Comparison of ENCODE assay signal across 4 cellular contexts in genomic region chr17:201257-201656, GRCh38. TPM values are rescaled to one million over a fixed set of nuclear protein-coding genes. Genes with fewer than 3 reads are reported as not detected.
"Had no signal": no experiment of that assay in that cellular context is flagged by ENCODE, and none has a peak within 500 bp of the region (broad histone marks: within the 10 kb centered on the region; RNA-seq: fewer than 3 reads in every experiment).

No MANE protein-coding gene starts in this region.

RNA-seq across cellular contexts. Expression of gene DOC2B, which starts 19.8 kb away (rescaled TPM):
- total RNA-seq: H4, HFFc6, HT1080, IMR-90 had no signal
- polyA plus RNA-seq: IMR-90 had no signal
